In genomic region chr12:111503116-111503515, GRCh38 we compare ENCODE assay signal across 1 cellular context.
TF ChIP-seq lines count a peak whose summit lies in the region.

No MANE protein-coding gene starts in this region.

TF ChIP-seq in SK-N-SH, 30 proteins besides CTCF, POLR2A, EP300 and RAD21 (continued from another document):
- TF ChIP-seq USF2 (IDR thresholded peaks at IDR 0.05; ENCODE audit: borderline replicate concordance, low read depth, low read length) (no peak), TAF1 (IDR thresholded peaks at IDR 0.05; ENCODE audit: borderline replicate concordance, low read depth, low read length) (no peak)
